ENCODE assay signal across 10 cellular contexts in the genomic region with DNA sequence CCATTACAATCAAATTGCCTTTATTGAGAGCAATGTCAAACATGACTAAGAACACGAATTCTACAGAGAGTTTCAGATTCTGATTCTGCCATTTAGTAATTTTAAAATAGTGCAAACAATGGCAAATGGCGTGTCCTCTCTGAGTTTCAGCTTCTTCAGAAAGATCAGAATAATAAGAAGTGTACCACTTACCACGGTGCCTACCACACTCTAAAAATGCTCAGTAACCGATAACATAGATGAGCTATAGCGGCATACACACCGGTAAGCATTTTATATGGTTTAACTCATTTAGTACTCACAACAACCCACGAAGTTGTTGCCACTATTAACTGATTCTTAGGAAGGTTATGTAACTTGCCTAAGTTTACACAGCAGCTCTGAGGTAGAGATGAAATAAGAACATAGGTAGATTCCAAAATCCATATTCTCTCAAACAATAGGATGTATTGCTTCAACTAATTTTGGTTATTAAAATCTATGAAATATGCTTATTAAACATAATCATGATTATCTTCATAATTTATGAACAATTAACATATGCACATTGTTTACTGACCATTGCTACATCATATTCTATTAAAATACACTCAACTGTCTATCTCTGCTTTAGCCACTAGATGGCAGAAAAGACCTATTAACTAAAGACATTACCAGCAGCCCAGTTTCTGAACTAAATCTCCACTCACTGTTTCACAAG. TPM values are rescaled to one million over a fixed set of nuclear protein-coding genes. Genes with fewer than 3 reads are reported as not detected.
DNase-seq lines count a peak whose midpoint lies in the region; ATAC-seq and TF ChIP-seq lines count a peak whose summit lies in the region.
"Had no signal": no experiment of that assay in that cellular context is flagged by ENCODE, and none has a peak within 500 bp of the region (broad histone marks: within the 10 kb centered on the region; RNA-seq: fewer than 3 reads in every experiment).

No MANE protein-coding gene starts in this region.

- no peaks in the 10 kb centered on the region for H3K4me1 Mint-ChIP-seq in chondrocyte (ENCODE audit: low read depth)

- peaks cover 33% of the 10 kb centered on the region for H3K27me3 Mint-ChIP-seq in chondrocyte (ENCODE audit: low read depth)
- H3K27me3 Mint-ChIP-seq: dendritic cell treated with granulocyte-macrophage colony-stimulating factor and Interleukin-4, amounts not matched to agents 40 ng/mL and 50 ng/mL, for 4 days had no signal

- DNase-seq in NCI-H2081 (lab: John Stamatoyannopoulos, UW) (peak; percentile 31 to 66), NCI-H2081 treated with DMSO at 0.1 percent for 48 hours (lab: John Stamatoyannopoulos, UW) (no peak), HT1080 (ENCODE audit: low read depth) (peak; percentile 36), NOMO-1 treated with DMSO at 0.1 percent for 48 hours (lab: John Stamatoyannopoulos, UW; ENCODE audit: unreplicated experiment) (peak; percentile 53), chondrocyte (ENCODE audit: low spot score) (no peak), lung microvascular endothelial cell (ENCODE audit: low read depth in 2 of 2) (peak; percentile 72 to 75), lower leg skin (ENCODE audit: low spot score in 2 of 2) (no peak)

- no peaks in the 10 kb centered on the region for H3K36me3 Mint-ChIP-seq in chondrocyte (ENCODE audit: low read depth)

- intact Hi-C loops in lower leg skin (cut with DNase I; ENCODE audit: low total_unique reads): loop anchor here (5.0 kb wide), 1 partner anchor 153 kb away; no protein-coding TSS in a partner anchor

- no peak overlapping the region for H3K4me3 ChIP-seq in lower leg skin (ENCODE audit: low read depth, poor library complexity, severe bottlenecking)
- H3K4me3 ChIP-seq: BLaER1 had no signal

- H3K27ac Mint-ChIP-seq in chondrocyte (ENCODE audit: unreplicated experiment): no peak overlapping the region
- H3K27ac Mint-ChIP-seq: dendritic cell treated with granulocyte-macrophage colony-stimulating factor and Interleukin-4, amounts not matched to agents 40 ng/mL and 50 ng/mL, for 4 days had no signal

- peak; percentile 96 for ATAC-seq in GM21717 (IDR thresholded peaks at IDR 0.05; ENCODE audit: unreplicated experiment)

- no peaks in the 10 kb centered on the region for H3K9me3 Mint-ChIP-seq in chondrocyte (ENCODE audit: low read depth)
- H3K9me3 Mint-ChIP-seq: dendritic cell treated with granulocyte-macrophage colony-stimulating factor and Interleukin-4, amounts not matched to agents 40 ng/mL and 50 ng/mL, for 4 days had no signal

- no peak for TF ChIP-seq POLR2A in lower leg skin (IDR thresholded peaks at IDR 0.05)

- peak; percentile 93 for TF ChIP-seq CTCF in chondrocyte (IDR thresholded peaks at IDR 0.05)
- peak in 1 of 3 donors; percentile 28 for TF ChIP-seq CTCF in lower leg skin (IDR thresholded peaks at IDR 0.05)

- WGBS in lower leg skin, 2 donors: 53 to 56% methylated on average over 7 of the region's 7 CpGs

- no peak overlapping the region for H3K4me3 Mint-ChIP-seq in chondrocyte (ENCODE audit: unreplicated experiment)
- H3K4me3 Mint-ChIP-seq: dendritic cell treated with granulocyte-macrophage colony-stimulating factor and Interleukin-4, amounts not matched to agents 40 ng/mL and 50 ng/mL, for 4 days had no signal

RNA-seq across cellular contexts. Expression of gene SLC6A15, which starts 38.3 kb away (rescaled TPM):
- total RNA-seq in HT1080 (2014; rRNA removed; shearing (Covaris generic)): 24.5 and 26.6 TPM in 2 replicates
- 25.7 and 31.9 TPM in 2 replicates for polyA plus RNA-seq in HT1080 (2015; cell fraction: cytosol; rRNA removed)
- 61.5 and 65.6 TPM in 2 replicates for polyA plus RNA-seq in HT1080 (2015; cell fraction: nucleus; rRNA removed)
- not detected in 3 replicates for total RNA-seq in chondrocyte
- total RNA-seq in lung microvascular endothelial cell: 1.3 and 9.3 TPM in 2 replicates
- total RNA-seq in lower leg skin: 10 to 100 TPM in 1 of 4 donors, 1 to 10 TPM in 3; 2.4 to 10.1 (median 3.6) TPM

Comparison
In these comparisons a context has a peak if more than half of its experiments do, and no peak if none do; other contexts are left out.
1. DNase-seq: peak in NCI-H2081 (2 of 2), HT1080 (single experiment), NOMO-1 treated with DMSO at 0.1 percent for 48 hours (single experiment) and lung microvascular endothelial cell (2 of 2); none in NCI-H2081 treated with DMSO at 0.1 percent for 48 hours (single experiment), chondrocyte (single experiment) and lower leg skin (0 of 2).